11 cellular contexts compared by ENCODE assay signal in the genomic region with DNA sequence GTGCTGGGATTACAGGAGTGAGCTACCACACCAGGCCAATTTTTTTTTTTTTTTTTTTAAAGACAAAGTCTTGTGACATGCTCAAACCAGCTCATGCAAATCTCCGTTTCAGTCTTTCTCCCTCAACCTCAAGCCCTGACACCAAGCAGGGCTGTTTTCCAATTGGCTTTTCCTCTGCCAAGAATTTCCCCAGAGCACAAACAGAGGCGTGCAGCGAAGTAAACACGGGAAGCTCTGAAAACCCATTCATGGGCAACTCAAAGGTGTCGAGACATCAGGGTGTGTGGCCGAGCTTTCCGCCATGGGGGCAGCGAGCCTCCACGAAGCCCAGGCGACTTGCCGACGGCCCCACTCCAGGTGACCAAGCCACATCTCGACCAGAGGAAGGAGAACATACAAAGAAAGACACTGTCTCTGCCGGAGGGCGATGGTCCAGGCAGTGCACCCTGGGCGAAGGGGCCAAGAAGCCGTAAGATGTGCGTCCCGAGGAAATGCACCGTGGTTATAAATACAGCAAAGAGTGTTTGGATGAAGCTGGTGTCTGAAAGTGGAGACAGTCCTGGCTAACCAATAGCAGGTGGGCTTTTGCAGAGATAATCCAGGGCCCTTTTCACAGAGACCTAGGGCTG.
A peak's percentile ranks its signal among the peaks of the same experiment; 100 is the strongest.
DNase-seq lines count a peak whose midpoint lies in the region; ATAC-seq and TF ChIP-seq lines count a peak whose summit lies in the region.
"Had no signal": no experiment of that assay in that cellular context is flagged by ENCODE, and none has a peak within 500 bp of the region (broad histone marks: within the 10 kb centered on the region; RNA-seq: fewer than 3 reads in every experiment).

No MANE protein-coding gene starts in this region.

- no peak for TF ChIP-seq CTCF in transverse colon (IDR thresholded peaks at IDR 0.05)

- peak overlapping the region; percentile 38 to 80 (median 67) for H3K27ac ChIP-seq in transverse colon

- intact Hi-C loops in transverse colon (cut with DNase I; ENCODE audit: low total_unique reads) = loop anchor here (2.0 kb wide), 1 partner anchor 46 kb away; no protein-coding TSS in a partner anchor

- H3K27me3 ChIP-seq in mucosa of stomach (ENCODE audit: control insufficient read depth, insufficient read depth, low read length) (no peaks in the 10 kb centered on the region), transverse colon (no peaks in the 10 kb centered on the region)

- TF ChIP-seq EP300 in transverse colon (IDR thresholded peaks at IDR 0.05; ENCODE audit: low read depth) = no peak

- no peak for TF ChIP-seq POLR2A in transverse colon (IDR thresholded peaks at IDR 0.05)

- no peaks in the 10 kb centered on the region for H3K36me3 ChIP-seq in mucosa of stomach (ENCODE audit: control insufficient read depth, insufficient read depth, low read length)
- no peaks in the 10 kb centered on the region for H3K36me3 ChIP-seq in transverse colon

- H3K4me3 ChIP-seq in mucosa of stomach (ENCODE audit: low read length) (no peak overlapping the region), transverse colon (no peak overlapping the region)

- WGBS in transverse colon (ENCODE audit: low coverage in 1 of 2), 2 donors = 30% methylated on average over 20 of the region's 20 CpGs; no CpG with 5 or more reads in 1 of the 2 donors

- DNase-seq in NCI-H526 (lab: John Stamatoyannopoulos, UW) (peak; percentile 38 to 43), fibroblast of gingiva (ENCODE audit: low read depth) (peak; percentile 42), transverse colon (peak; percentile 70), glomerular visceral epithelial cell (ENCODE audit: extremely low spot score) (no peak)
- DNase-seq: effector CD4-positive, alpha-beta T cell; naive B cell; NCI-H187 had no signal

- ATAC-seq in HG02623 (IDR thresholded peaks at IDR 0.05; ENCODE audit: unreplicated experiment) = no peak
- ATAC-seq in GM21515 (IDR thresholded peaks at IDR 0.05; ENCODE audit: unreplicated experiment) = no peak
- ATAC-seq: SK-N-SH treated with all-trans-retinoic acid at 6 μM for 48 hours had no signal

- H3K9ac ChIP-seq in mucosa of stomach (ENCODE audit: low read length) = peak overlapping the region; percentile 27

- H3K9me3 ChIP-seq in mucosa of stomach (ENCODE audit: control insufficient read depth, low read length) (no peaks in the 10 kb centered on the region), transverse colon (no peaks in the 10 kb centered on the region)

- in situ Hi-C loops in transverse colon (cut with MboI; ENCODE audit: low pct_ligation_motif_present in 1 of 4, low pct_unique_long_range_greater_than_20kb in 1 of 4, low sequenced_read_pairs in 3 of 4) = no loop called here

- peaks cover 19% of the 10 kb centered on the region for H3K4me1 ChIP-seq in mucosa of stomach (ENCODE audit: control insufficient read depth, insufficient read depth, low read length)
- H3K4me1 ChIP-seq in transverse colon = peaks cover 7 to 24% (median 17%) of the 10 kb centered on the region in 4 donors
